30 cellular contexts compared by ENCODE assay signal in the genomic region with DNA sequence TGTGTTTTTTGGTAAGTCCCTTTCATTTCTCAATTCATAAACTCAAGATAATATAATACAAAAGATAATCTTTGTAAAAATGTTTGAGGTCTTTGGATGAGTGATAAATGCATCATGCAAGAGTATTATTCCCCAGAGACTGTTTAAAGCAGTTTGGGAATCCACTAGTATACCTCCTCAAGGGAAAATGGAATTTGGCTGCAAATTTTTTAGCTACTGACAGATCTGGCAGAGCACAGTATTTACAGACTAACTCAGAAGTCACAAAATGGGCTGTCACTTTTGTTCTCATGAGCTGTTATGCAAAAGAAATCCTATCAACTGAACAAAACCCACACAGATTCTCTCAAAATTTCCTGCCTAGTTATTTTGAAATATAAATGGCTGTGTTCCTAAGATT. TPM values are rescaled to one million over a fixed set of nuclear protein-coding genes. Genes with fewer than 3 reads are reported as not detected.
DNase-seq lines count a peak whose midpoint lies in the region; ATAC-seq and TF ChIP-seq lines count a peak whose summit lies in the region.
"Had no signal": no experiment of that assay in that cellular context is flagged by ENCODE, and none has a peak within 500 bp of the region (broad histone marks: within the 10 kb centered on the region; RNA-seq: fewer than 3 reads in every experiment).

No MANE protein-coding gene starts in this region.

- H3K27me3 Mint-ChIP-seq in activated T-helper 1 cell treated with anti-CD3 and anti-CD28 coated beads, Interleukin-12 subunit alpha, Interleukin-12 subunit beta, Interleukin-2, Interleukin-4 antibody, amounts not matched to agents 30 ng/mL and 10 ng/mL and 1 ng/mL, durations not matched to agents 14 hours and 24 hours and 36 hours (ENCODE audit: insufficient read depth): no peaks in the 10 kb centered on the region
- H3K27me3 Mint-ChIP-seq: activated CD4-positive, alpha-beta memory T cell treated with anti-CD3 and anti-CD28 coated beads, Interleukin-2, amount 10 ng/mL, durations not matched to agents 7 days and 5 days had no signal

- TF ChIP-seq RAD21 in SK-N-SH (IDR thresholded peaks at IDR 0.05; ENCODE audit: low read length): no peak

- H2AFZ ChIP-seq in SK-N-SH (ENCODE audit: low read depth): peak overlapping the region; percentile 66; the same call in 1 of the 2 replicates
- H2AFZ ChIP-seq: hepatocyte had no signal

- no peak overlapping the region for H3K27ac ChIP-seq in SK-N-SH (ENCODE audit: low read depth in 2 of 2, low read length in 1 of 2)
- H3K27ac ChIP-seq: hepatocyte, ovary, skin epidermis had no signal

- H3K4me1 ChIP-seq in SK-N-SH (ENCODE audit: control insufficient read depth in 1 of 2, insufficient read depth in 2 of 2, low read depth in 1 of 2, low read length in 1 of 2): no peaks in the 10 kb centered on the region
- H3K4me1 ChIP-seq: BE2C had no signal

- H3K9me3 Mint-ChIP-seq in activated T-helper 1 cell treated with anti-CD3 and anti-CD28 coated beads, Interleukin-12 subunit alpha, Interleukin-12 subunit beta, Interleukin-2, Interleukin-4 antibody, amounts not matched to agents 30 ng/mL and 10 ng/mL and 1 ng/mL, durations not matched to agents 14 hours and 24 hours and 36 hours: no peaks in the 10 kb centered on the region
- H3K9me3 Mint-ChIP-seq: activated CD4-positive, alpha-beta memory T cell treated with anti-CD3 and anti-CD28 coated beads, Interleukin-2, amount 10 ng/mL, durations not matched to agents 7 days and 5 days; central memory CD8-positive, alpha-beta T cell; dendritic cell treated with granulocyte-macrophage colony-stimulating factor and Interleukin-4, amounts not matched to agents 40 ng/mL and 50 ng/mL, for 4 days; stimulated activated naive B cell treated with anti-CD40 and anti-IgM and Interleukin-4, amounts not matched to agents 10 μg/mL and 1 μg/mL and 100 μg/mL, for 72 hours had no signal

- POLR2A ChIA-PET in SK-N-SH (lab: Yijun Ruan, JAX): no interaction called here

- intact Hi-C loops in activated T-helper 1 cell treated with anti-CD3 and anti-CD28 coated beads, Interleukin-12 subunit alpha, Interleukin-12 subunit beta, Interleukin-2, Interleukin-4 antibody, amounts not matched to agents 30 ng/mL and 10 ng/mL and 1 ng/mL, durations not matched to agents 14 hours and 24 hours and 36 hours (cut with micrococcal nuclease): no loop called here

- H3K4me3 ChIP-seq in SK-N-SH (ENCODE audit: low read depth in 2 of 2, low read length in 1 of 2) (no peak overlapping the region), fibroblast of mammary gland (ENCODE audit: control insufficient read depth, low read depth, low read length) (no peak overlapping the region)
- H3K4me3 ChIP-seq: hepatocyte, ovary, skin epidermis had no signal

- H3K27ac Mint-ChIP-seq in activated T-helper 1 cell treated with anti-CD3 and anti-CD28 coated beads, Interleukin-12 subunit alpha, Interleukin-12 subunit beta, Interleukin-2, Interleukin-4 antibody, amounts not matched to agents 30 ng/mL and 10 ng/mL and 1 ng/mL, durations not matched to agents 14 hours and 24 hours and 36 hours: no peak overlapping the region
- H3K27ac Mint-ChIP-seq: activated CD4-positive, alpha-beta memory T cell treated with anti-CD3 and anti-CD28 coated beads, Interleukin-2, amount 10 ng/mL, durations not matched to agents 7 days and 5 days; CD8-positive, alpha-beta memory T cell; dendritic cell treated with granulocyte-macrophage colony-stimulating factor and Interleukin-4, amounts not matched to agents 40 ng/mL and 50 ng/mL, for 4 days; stimulated activated naive B cell treated with anti-CD40 and anti-IgM and Interleukin-4, amounts not matched to agents 10 μg/mL and 1 μg/mL and 100 μg/mL, for 72 hours; T-helper 17 cell had no signal

- ATAC-seq in SK-N-SH treated with all-trans-retinoic acid at 6 μM for 48 hours: no peak
- ATAC-seq in GM21619 (IDR thresholded peaks at IDR 0.05; ENCODE audit: unreplicated experiment): no peak
- ATAC-seq: stimulated activated naive B cell treated with anti-CD40 and anti-IgM and Interleukin-4, amounts not matched to agents 10 μg/mL and 1 μg/mL and 100 μg/mL, for 72 hours; T-helper 17 cell had no signal

- H3K36me3 ChIP-seq in SK-N-SH (replicated peaks in 1 of 2; ENCODE audit: control insufficient read depth in 1 of 2, insufficient read depth in 2 of 2, low read length in 1 of 2): no peaks in the 10 kb centered on the region
- H3K36me3 ChIP-seq: BE2C, ovary had no signal

- H3K9me2 ChIP-seq in SK-N-SH: no peaks in the 10 kb centered on the region

- H3K79me2 ChIP-seq in SK-N-SH (ENCODE audit: insufficient read depth): no peaks in the 10 kb centered on the region
- H3K79me2 ChIP-seq: hepatocyte had no signal

- H3K4me2 ChIP-seq in SK-N-SH: no peak overlapping the region
- H3K4me2 ChIP-seq: hepatocyte had no signal

- no peak overlapping the region for H3K4me3 Mint-ChIP-seq in activated T-helper 1 cell treated with anti-CD3 and anti-CD28 coated beads, Interleukin-12 subunit alpha, Interleukin-12 subunit beta, Interleukin-2, Interleukin-4 antibody, amounts not matched to agents 30 ng/mL and 10 ng/mL and 1 ng/mL, durations not matched to agents 14 hours and 24 hours and 36 hours
- H3K4me3 Mint-ChIP-seq: activated CD4-positive, alpha-beta memory T cell treated with anti-CD3 and anti-CD28 coated beads, Interleukin-2, amount 10 ng/mL, durations not matched to agents 7 days and 5 days; CD8-positive, alpha-beta memory T cell; central memory CD8-positive, alpha-beta T cell; dendritic cell treated with granulocyte-macrophage colony-stimulating factor and Interleukin-4, amounts not matched to agents 40 ng/mL and 50 ng/mL, for 4 days; stimulated activated naive B cell treated with anti-CD40 and anti-IgM and Interleukin-4, amounts not matched to agents 10 μg/mL and 1 μg/mL and 100 μg/mL, for 72 hours; T-helper 17 cell had no signal

- H3F3A ChIP-seq in SK-N-SH (replicated peaks; ENCODE audit: insufficient read depth): no peaks in the 10 kb centered on the region

- no peaks in the 10 kb centered on the region for H3K9me3 ChIP-seq in SK-N-SH
- H3K9me3 ChIP-seq: BE2C, ovary had no signal

- H3K36me3 Mint-ChIP-seq in activated T-helper 1 cell treated with anti-CD3 and anti-CD28 coated beads, Interleukin-12 subunit alpha, Interleukin-12 subunit beta, Interleukin-2, Interleukin-4 antibody, amounts not matched to agents 30 ng/mL and 10 ng/mL and 1 ng/mL, durations not matched to agents 14 hours and 24 hours and 36 hours (ENCODE audit: low read depth): no peaks in the 10 kb centered on the region
- H3K36me3 Mint-ChIP-seq: CD8-positive, alpha-beta memory T cell; stimulated activated naive B cell treated with anti-CD40 and anti-IgM and Interleukin-4, amounts not matched to agents 10 μg/mL and 1 μg/mL and 100 μg/mL, for 72 hours had no signal

- no peaks in the 10 kb centered on the region; the same call in 1 of the 2 replicates for H3K27me3 ChIP-seq in SK-N-SH (ENCODE audit: insufficient read depth)
- H3K27me3 ChIP-seq: BE2C, hepatocyte, ovary had no signal

- H3K4me1 Mint-ChIP-seq in activated T-helper 1 cell treated with anti-CD3 and anti-CD28 coated beads, Interleukin-12 subunit alpha, Interleukin-12 subunit beta, Interleukin-2, Interleukin-4 antibody, amounts not matched to agents 30 ng/mL and 10 ng/mL and 1 ng/mL, durations not matched to agents 14 hours and 24 hours and 36 hours (ENCODE audit: low read depth): no peaks in the 10 kb centered on the region
- H3K4me1 Mint-ChIP-seq: activated CD4-positive, alpha-beta memory T cell treated with anti-CD3 and anti-CD28 coated beads, Interleukin-2, amount 10 ng/mL, durations not matched to agents 7 days and 5 days; CD8-positive, alpha-beta memory T cell; central memory CD8-positive, alpha-beta T cell; T-helper 17 cell had no signal

- no peak for TF ChIP-seq CTCF in SK-N-SH (IDR thresholded peaks at IDR 0.05)
- no peak for TF ChIP-seq CTCF in fibroblast of mammary gland (conservative IDR thresholded peaks at IDR 0.05; ENCODE audit: control insufficient read depth, insufficient read depth, low read depth, low read length)

- no peak overlapping the region for H3K9ac ChIP-seq in SK-N-SH

- CTCF ChIA-PET in SK-N-SH (lab: Yijun Ruan, JAX): no interaction called here

- no peaks in the 10 kb centered on the region for H4K20me1 ChIP-seq in SK-N-SH (ENCODE audit: insufficient read depth)

- no peak for TF ChIP-seq EP300 in SK-N-SH (IDR thresholded peaks at IDR 0.05; ENCODE audit: borderline replicate concordance in 1 of 2, low read depth in 1 of 2, low read length in 1 of 2)

- DNase-seq in SK-N-SH (no peak), LHCN-M2 (ENCODE audit: low read depth) (peak; percentile 44), fibroblast of mammary gland (ENCODE audit: low read depth) (peak; percentile 23), stromal cell of bone marrow (ENCODE audit: low read depth) (peak; percentile 10), NCI-H1092 (lab: John Stamatoyannopoulos, UW) (no peak)
- no peak for DNase-seq in activated T-helper 1 cell treated with anti-CD3 and anti-CD28 coated beads, Interleukin-12 subunit alpha, Interleukin-12 subunit beta, Interleukin-2, Interleukin-4 antibody, amounts not matched to agents 30 ng/mL and 10 ng/mL and 1 ng/mL, durations not matched to agents 14 hours and 24 hours and 36 hours (ENCODE audit: low spot score)
- DNase-seq: activated CD4-positive, alpha-beta memory T cell treated with anti-CD3 and anti-CD28 coated beads, Interleukin-2, amount 10 ng/mL, durations not matched to agents 7 days and 5 days; activated CD4-positive, CD25-positive, alpha-beta regulatory T cell treated with anti-CD3 and anti-CD28 coated beads, Interleukin-2, amount 50 U/mL, for 72 hours; activated CD8-positive, alpha-beta memory T cell treated with anti-CD3 and anti-CD28 coated beads, Interleukin-2, amount 50 U/mL, for 4 hours; activated naive CD4-positive, alpha-beta T cell treated with Interleukin-2 at 50 U/mL for 16 hours; BE2C; CD8-positive, alpha-beta memory T cell; NCI-H1048; NCI-H1694; NCI-H510A; ovary; stimulated activated naive B cell treated with anti-CD40 and anti-IgM and Interleukin-4, amounts not matched to agents 10 μg/mL and 1 μg/mL and 100 μg/mL, for 72 hours; T-helper 17 cell had no signal

TF ChIP-seq in SK-N-SH treated with all-trans-retinoic acid at 6 μM for 48 hours, 23 proteins besides CTCF, POLR2A, EP300 and RAD21 (continues in another document):
- TF ChIP-seq SNAI2 (CRISPR knock-in tag; IDR thresholded peaks at IDR 0.05): no peak
- TF ChIP-seq ISL1 (CRISPR knock-in tag; IDR thresholded peaks at IDR 0.05): no peak
- no peak for TF ChIP-seq ZNF565 (CRISPR knock-in tag; conservative IDR thresholded peaks at IDR 0.05; ENCODE audit: low read depth)

RNA-seq across cellular contexts. Expression of a gene that starts 9.9 kb away (rescaled TPM):
- polyA plus RNA-seq in SK-N-SH (2012; rRNA removed): not detected in 2 replicates
- not detected in 2 replicates for polyA plus RNA-seq in SK-N-SH (2012; cell fraction: cytosol; rRNA removed)
- polyA plus RNA-seq in SK-N-SH (2012; cell fraction: nucleus; rRNA removed): not detected in 2 replicates
- total RNA-seq in LHCN-M2 (2014; rRNA removed): not detected in 2 replicates
- polyA plus RNA-seq in LHCN-M2 (2012): not detected
- not detected in 2 replicates for total RNA-seq in activated T-helper 1 cell treated with anti-CD3 and anti-CD28 coated beads, Interleukin-12 subunit alpha, Interleukin-12 subunit beta, Interleukin-2, Interleukin-4 antibody, amounts not matched to agents 30 ng/mL and 10 ng/mL and 1 ng/mL, durations not matched to agents 14 hours and 24 hours and 36 hours
- total RNA-seq: activated CD4-positive, alpha-beta memory T cell treated with anti-CD3 and anti-CD28 coated beads, Interleukin-2, amount 10 ng/mL, durations not matched to agents 7 days and 5 days; CD8-positive, alpha-beta memory T cell; frontal cortex; hepatocyte; lung microvascular endothelial cell; ovary; renal cortical epithelial cell; T-helper 17 cell; temporal lobe; ureter had no signal
- polyA plus RNA-seq: CD8-positive, alpha-beta memory T cell; hepatocyte; neural cell had no signal

Comparison
In these comparisons a context has a peak if more than half of its experiments do, and no peak if none do; other contexts are left out.
1. DNase-seq: peak in LHCN-M2 (single experiment), fibroblast of mammary gland (single experiment) and stromal cell of bone marrow (single experiment); none in SK-N-SH (single experiment), NCI-H1092 (single experiment) and activated T-helper 1 cell treated with anti-CD3 and anti-CD28 coated beads, Interleukin-12 subunit alpha, Interleukin-12 subunit beta, Interleukin-2, Interleukin-4 antibody, amounts not matched to agents 30 ng/mL and 10 ng/mL and 1 ng/mL, durations not matched to agents 14 hours and 24 hours and 36 hours (single experiment).